ENCODE assay signal across 20 cellular contexts in the genomic region with DNA sequence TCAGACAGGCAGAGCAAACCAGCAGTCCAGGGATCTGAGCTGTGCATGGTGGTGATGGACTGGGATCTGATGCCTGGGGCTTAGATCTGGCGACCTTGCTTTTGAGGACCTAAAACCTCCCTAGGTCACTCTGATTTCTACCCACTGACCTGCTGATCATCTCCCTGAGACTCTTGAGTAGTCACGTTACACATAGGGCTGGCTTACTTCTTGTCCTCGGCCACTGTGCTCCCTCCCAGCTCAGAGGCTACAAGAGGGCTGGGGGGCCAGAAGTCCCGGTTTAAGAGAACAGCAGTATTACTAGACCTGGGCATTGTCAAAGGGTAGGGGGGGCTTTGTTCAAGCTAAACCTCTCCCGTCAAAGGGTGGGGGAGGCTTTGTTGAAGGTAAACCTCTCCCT. TPM values are rescaled to one million over a fixed set of nuclear protein-coding genes. Genes with fewer than 3 reads are reported as not detected.
DNase-seq lines count a peak whose midpoint lies in the region; ATAC-seq, FAIRE-seq and TF ChIP-seq lines count a peak whose summit lies in the region.
"Had no signal": no experiment of that assay in that cellular context is flagged by ENCODE, and none has a peak within 500 bp of the region (broad histone marks: within the 10 kb centered on the region; RNA-seq: fewer than 3 reads in every experiment).

No MANE protein-coding gene starts in this region.

- intact Hi-C loops in HepG2 (cut with micrococcal nuclease; ENCODE audit: unreplicated experiment): no loop called here

- FAIRE-seq in HepG2 (lab: Jason Lieb, UNC): no peak
- FAIRE-seq: endothelial cell of umbilical vein had no signal

- H3K4me3 Mint-ChIP-seq in activated naive CD4-positive, alpha-beta T cell treated with anti-CD3 and anti-CD28 coated beads, Interleukin-2, amount 10 ng/mL, durations not matched to agents 7 days and 5 days: no peak overlapping the region
- no peak overlapping the region for H3K4me3 Mint-ChIP-seq in activated CD8-positive, alpha-beta memory T cell treated with anti-CD3 and anti-CD28 coated beads, Interleukin-2, amount 10 ng/mL, durations not matched to agents 7 days and 5 days
- H3K4me3 Mint-ChIP-seq in stimulated activated effector memory CD8-positive, alpha-beta T cell treated with anti-CD3 and anti-CD28 coated beads, Interleukin-12 subunit alpha, Interleukin-12 subunit beta, amount 100 ng/mL, for 72 hours: peak overlapping the region; percentile 77

- no peak overlapping the region for H3K9ac ChIP-seq in HepG2 (ENCODE audit: insufficient read depth, low read depth, low read length)
- H3K9ac ChIP-seq: KMS-11 had no signal

- no peaks in the 10 kb centered on the region for H3K27me3 ChIP-seq in HepG2 (ENCODE audit: control insufficient read depth in 1 of 2, insufficient read depth in 2 of 2, low read length in 2 of 2)
- H3K27me3 ChIP-seq: ascending aorta, colonic mucosa, foreskin keratinocyte, left lung had no signal

- no peak for TF ChIP-seq EP300 in HepG2 (IDR thresholded peaks at IDR 0.05; ENCODE audit: low read depth in 2 of 2, low read length in 2 of 2)
- no peak for TF ChIP-seq EP300 in HepG2 (CRISPR knock-in tag; IDR thresholded peaks at IDR 0.05; ENCODE audit: borderline replicate concordance)

- no peaks in the 10 kb centered on the region for H3K9me3 ChIP-seq in HepG2 (ENCODE audit: low read length)
- H3K9me3 ChIP-seq: ascending aorta, colonic mucosa, left lung had no signal

- no peak overlapping the region for H3K4me2 ChIP-seq in HepG2 (ENCODE audit: low read depth, low read length)
- H3K4me2 ChIP-seq: KMS-11, PC-9 had no signal

- CTCF ChIA-PET in activated naive CD4-positive, alpha-beta T cell treated with anti-CD3 and anti-CD28 coated beads, Interleukin-2, amount 10 ng/mL, durations not matched to agents 7 days and 5 days (lab: Charles Lee): interaction anchor here (0.9 to 1.5 kb wide), 3 partner anchors 8 to 52 kb away, joined by 3 to 4 read pairs (median 3); no protein-coding TSS in a partner anchor
- CTCF ChIA-PET in activated CD8-positive, alpha-beta memory T cell treated with anti-CD3 and anti-CD28 coated beads, Interleukin-2, amount 10 ng/mL, durations not matched to agents 7 days and 5 days (lab: Charles Lee): interaction anchor here (1.0 to 1.7 kb wide), 4 partner anchors 21 to 425 kb away, joined by 3 to 6 read pairs (median 4); no protein-coding TSS in a partner anchor
- CTCF ChIA-PET in HepG2 (lab: Yijun Ruan, JAX; ENCODE audit: low intra/inter-chr PET ratio, low total read pairs): no interaction called here

- WGBS in HepG2 (ENCODE audit: low lambda C conversion rate): 94% methylated on average over 5 of the region's 5 CpGs

- H3K79me2 ChIP-seq in HepG2 (ENCODE audit: insufficient read depth, low read length): peaks cover 20% of the 10 kb centered on the region

- no peak for TF ChIP-seq RAD21 in HepG2 (CRISPR knock-in tag; IDR thresholded peaks at IDR 0.05)

- no peak overlapping the region for H2AFZ ChIP-seq in HepG2 (ENCODE audit: low read length)
- H2AFZ ChIP-seq: PC-9 had no signal

- no peaks in the 10 kb centered on the region for H3K9me3 Mint-ChIP-seq in activated naive CD4-positive, alpha-beta T cell treated with anti-CD3 and anti-CD28 coated beads, Interleukin-2, amount 10 ng/mL, durations not matched to agents 7 days and 5 days
- no peaks in the 10 kb centered on the region for H3K9me3 Mint-ChIP-seq in activated CD8-positive, alpha-beta memory T cell treated with anti-CD3 and anti-CD28 coated beads, Interleukin-2, amount 10 ng/mL, durations not matched to agents 7 days and 5 days (ENCODE audit: low read depth)
- H3K9me3 Mint-ChIP-seq in stimulated activated effector memory CD8-positive, alpha-beta T cell treated with anti-CD3 and anti-CD28 coated beads, Interleukin-12 subunit alpha, Interleukin-12 subunit beta, amount 100 ng/mL, for 72 hours: no peaks in the 10 kb centered on the region

- H3K36me3 Mint-ChIP-seq in activated naive CD4-positive, alpha-beta T cell treated with anti-CD3 and anti-CD28 coated beads, Interleukin-2, amount 10 ng/mL, durations not matched to agents 7 days and 5 days: peaks cover 73% of the 10 kb centered on the region
- H3K36me3 Mint-ChIP-seq in activated CD8-positive, alpha-beta memory T cell treated with anti-CD3 and anti-CD28 coated beads, Interleukin-2, amount 10 ng/mL, durations not matched to agents 7 days and 5 days: peaks cover 74% of the 10 kb centered on the region
- peaks cover 98% of the 10 kb centered on the region for H3K36me3 Mint-ChIP-seq in stimulated activated effector memory CD8-positive, alpha-beta T cell treated with anti-CD3 and anti-CD28 coated beads, Interleukin-12 subunit alpha, Interleukin-12 subunit beta, amount 100 ng/mL, for 72 hours

- no peak overlapping the region for H3K4me3 ChIP-seq in HepG2 (replicated peaks in 1 of 3; ENCODE audit: insufficient read depth in 1 of 3, low read depth in 2 of 3, low read length in 3 of 3)
- H3K4me3 ChIP-seq: ascending aorta, colonic mucosa, left lung, PC-9 had no signal

- no peak overlapping the region for H3K27ac ChIP-seq in HepG2 (ENCODE audit: extremely low read length, insufficient read depth, low read length)
- H3K27ac ChIP-seq: ascending aorta, colonic mucosa, foreskin keratinocyte, KMS-11, PC-9, WERI-Rb-1 had no signal

- DNase-seq in activated naive CD4-positive, alpha-beta T cell treated with anti-CD3 and anti-CD28 coated beads, Interleukin-2, amount 10 ng/mL, durations not matched to agents 7 days and 5 days: no peak
- no peak for DNase-seq in activated naive CD4-positive, alpha-beta T cell treated with anti-CD3 and anti-CD28 coated beads, Interleukin-2, amount 50 U/mL, for 16 hours
- peak; percentile 28 for DNase-seq in activated CD8-positive, alpha-beta memory T cell treated with anti-CD3 and anti-CD28 coated beads, Interleukin-2, amount 10 ng/mL, durations not matched to agents 7 days and 5 days
- DNase-seq in HepG2 (ENCODE audit: low spot score) (no peak), COLO829 (ENCODE audit: low spot score) (no peak), kidney tubule cell (ENCODE audit: low spot score) (no peak)
- DNase-seq in stimulated activated effector memory CD8-positive, alpha-beta T cell treated with anti-CD3 and anti-CD28 coated beads, Interleukin-12 subunit alpha, Interleukin-12 subunit beta, amount 100 ng/mL, for 72 hours (ENCODE audit: low spot score in 2 of 2): peak in 1 of 2 donors; percentile 47
- DNase-seq: foreskin keratinocyte, GOT3, NCI-H1105, NCI-H2171, NCI-H774, PC-9, WERI-Rb-1 had no signal

- H3K4me1 ChIP-seq in HepG2 (ENCODE audit: insufficient read depth, low read length): peaks cover 38% of the 10 kb centered on the region

- peak overlapping the region; percentile 60 for H3K27ac Mint-ChIP-seq in activated naive CD4-positive, alpha-beta T cell treated with anti-CD3 and anti-CD28 coated beads, Interleukin-2, amount 10 ng/mL, durations not matched to agents 7 days and 5 days
- H3K27ac Mint-ChIP-seq in activated CD8-positive, alpha-beta memory T cell treated with anti-CD3 and anti-CD28 coated beads, Interleukin-2, amount 10 ng/mL, durations not matched to agents 7 days and 5 days: peak overlapping the region; percentile 67
- H3K27ac Mint-ChIP-seq in stimulated activated effector memory CD8-positive, alpha-beta T cell treated with anti-CD3 and anti-CD28 coated beads, Interleukin-12 subunit alpha, Interleukin-12 subunit beta, amount 100 ng/mL, for 72 hours: peak overlapping the region; percentile 84

- no peak for TF ChIP-seq POLR2A in HepG2 (IDR thresholded peaks at IDR 0.05; ENCODE audit: insufficient read depth in 1 of 2, low read depth in 2 of 2, low read length in 2 of 2)

- peaks cover 4% of the 10 kb centered on the region; the same call in 1 of the 2 replicates for H4K20me1 ChIP-seq in HepG2 (ENCODE audit: insufficient read depth, low read length)

- no peak for ATAC-seq in activated CD8-positive, alpha-beta memory T cell treated with anti-CD3 and anti-CD28 coated beads, Interleukin-2, amount 10 ng/mL, durations not matched to agents 7 days and 5 days
- ATAC-seq in HepG2 (peak; percentile 39), GM18511 (IDR thresholded peaks at IDR 0.05; ENCODE audit: unreplicated experiment) (no peak)
- ATAC-seq in stimulated activated effector memory CD8-positive, alpha-beta T cell treated with anti-CD3 and anti-CD28 coated beads, Interleukin-12 subunit alpha, Interleukin-12 subunit beta, amount 100 ng/mL, for 72 hours: no peak
- ATAC-seq: foreskin keratinocyte, left lung had no signal

- no peak for TF ChIP-seq CTCF in HepG2 (CRISPR knock-in tag; IDR thresholded peaks at IDR 0.05)

- H3K4me1 Mint-ChIP-seq in activated naive CD4-positive, alpha-beta T cell treated with anti-CD3 and anti-CD28 coated beads, Interleukin-2, amount 10 ng/mL, durations not matched to agents 7 days and 5 days: peaks cover 78% of the 10 kb centered on the region
- peaks cover 62% of the 10 kb centered on the region for H3K4me1 Mint-ChIP-seq in activated CD8-positive, alpha-beta memory T cell treated with anti-CD3 and anti-CD28 coated beads, Interleukin-2, amount 10 ng/mL, durations not matched to agents 7 days and 5 days
- peaks cover 73% of the 10 kb centered on the region for H3K4me1 Mint-ChIP-seq in stimulated activated effector memory CD8-positive, alpha-beta T cell treated with anti-CD3 and anti-CD28 coated beads, Interleukin-12 subunit alpha, Interleukin-12 subunit beta, amount 100 ng/mL, for 72 hours

- H3K36me3 ChIP-seq in HepG2 (replicated peaks in 1 of 2; ENCODE audit: control insufficient read depth in 1 of 2, insufficient read depth in 2 of 2, low read length in 2 of 2): peaks cover 0 to 22% of the 10 kb centered on the region in 2 experiments; a peak in 4 of 5 replicates
- H3K36me3 ChIP-seq: colonic mucosa had no signal

- in situ Hi-C loops in HepG2 (cut with HindIII; ENCODE audit: extremely low pct_ligation_motif_present, low pct_unique_long_range_greater_than_20kb): no loop called here

- POLR2A ChIA-PET in HepG2 (lab: Yijun Ruan, JAX): no interaction called here

- BruUV-seq in HepG2 (replicated peaks; lab: Mats Ljungman, UMichigan): no TSS peak

- no peaks in the 10 kb centered on the region for H3K27me3 Mint-ChIP-seq in activated naive CD4-positive, alpha-beta T cell treated with anti-CD3 and anti-CD28 coated beads, Interleukin-2, amount 10 ng/mL, durations not matched to agents 7 days and 5 days
- H3K27me3 Mint-ChIP-seq in activated CD8-positive, alpha-beta memory T cell treated with anti-CD3 and anti-CD28 coated beads, Interleukin-2, amount 10 ng/mL, durations not matched to agents 7 days and 5 days: no peaks in the 10 kb centered on the region

RNA-seq across cellular contexts. Expression of a gene that starts 5.5 kb away (rescaled TPM):
- 100 to 1,000 TPM; 109 to 120 TPM for total RNA-seq in activated CD8-positive, alpha-beta memory T cell treated with anti-CD3 and anti-CD28 coated beads, Interleukin-2, amount 10 ng/mL, durations not matched to agents 7 days and 5 days
- total RNA-seq in HepG2 (2016; rRNA removed; fragmentation: Illumina TruSeq; extraction: Trizol): 108 and 144 TPM in 2 replicates
- total RNA-seq in HepG2 (2016; cell fraction: cytosol; rRNA removed; fragmentation: Illumina TruSeq; extraction: Trizol; ENCODE audit: low read depth): 61.3 and 63.2 TPM in 2 replicates
- 106 and 153 TPM in 2 replicates for total RNA-seq in HepG2 (2016; cell fraction: insoluble cytoplasmic fraction; rRNA removed; fragmentation: Illumina TruSeq; extraction: Trizol)
- total RNA-seq in HepG2 (2016; cell fraction: membrane; rRNA removed; fragmentation: Illumina TruSeq; extraction: Trizol): 66.8 and 68.4 TPM in 2 replicates
- total RNA-seq in HepG2 (2016; cell fraction: nucleus; rRNA removed; fragmentation: Illumina TruSeq; extraction: Trizol): 46.1 and 46.5 TPM in 2 replicates
- polyA plus RNA-seq in HepG2 (2011; rRNA removed): 152 and 171 TPM in 2 replicates
- 96.9 and 144 TPM in 2 replicates for polyA plus RNA-seq in HepG2 (2011; cell fraction: cytosol; rRNA removed)
- polyA plus RNA-seq in HepG2 (2011; cell fraction: nucleus; rRNA removed): 55.7 and 80.2 TPM in 2 replicates
- 121 and 122 TPM in 2 replicates for polyA plus RNA-seq in HepG2 (2012)
- 51.0 and 56.6 TPM in 2 replicates for polyA plus RNA-seq in HepG2 (2016; cell fraction: cytosol; fragmentation: Illumina TruSeq; extraction: Trizol; ENCODE audit: low read depth)
- polyA plus RNA-seq in HepG2 (2016; cell fraction: insoluble cytoplasmic fraction; fragmentation: Illumina TruSeq; extraction: Trizol; ENCODE audit: low read depth): 155 and 168 TPM in 2 replicates
- polyA plus RNA-seq in HepG2 (2016; cell fraction: membrane; fragmentation: Illumina TruSeq; extraction: Trizol; ENCODE audit: low read depth): 61.5 and 63.6 TPM in 2 replicates
- 102 and 103 TPM in 2 replicates for polyA plus RNA-seq in HepG2 (2016; cell fraction: nucleus; fragmentation: Illumina TruSeq; extraction: Trizol; ENCODE audit: insufficient read depth, low read depth)
- polyA minus RNA-seq in HepG2 (2011; rRNA and poly(A)+ RNA removed; ENCODE audit: low replicate concordance): 81.1 TPM in 2 replicates
- 19.5 and 25.9 TPM in 2 replicates for polyA minus RNA-seq in HepG2 (2011; cell fraction: cytosol; rRNA and poly(A)+ RNA removed)
- 19.4 and 32.6 TPM in 2 replicates for polyA minus RNA-seq in HepG2 (2011; cell fraction: nucleus; rRNA and poly(A)+ RNA removed)

RNA-seq across cellular contexts. Expression of a gene that starts 10.8 kb away (rescaled TPM):
- 100 to 1,000 TPM; 106 to 112 TPM for total RNA-seq in activated CD8-positive, alpha-beta memory T cell treated with anti-CD3 and anti-CD28 coated beads, Interleukin-2, amount 10 ng/mL, durations not matched to agents 7 days and 5 days
- 0.11 and 0.17 TPM in 2 replicates for total RNA-seq in HepG2 (2016; rRNA removed; fragmentation: Illumina TruSeq; extraction: Trizol)
- 0.20 and 0.26 TPM in 2 replicates for total RNA-seq in HepG2 (2016; cell fraction: cytosol; rRNA removed; fragmentation: Illumina TruSeq; extraction: Trizol; ENCODE audit: low read depth)
- 0.19 and 0.25 TPM in 2 replicates for total RNA-seq in HepG2 (2016; cell fraction: insoluble cytoplasmic fraction; rRNA removed; fragmentation: Illumina TruSeq; extraction: Trizol)
- 0.14 and 0.15 TPM in 2 replicates for total RNA-seq in HepG2 (2016; cell fraction: membrane; rRNA removed; fragmentation: Illumina TruSeq; extraction: Trizol)
- 0.37 and 0.50 TPM in 2 replicates for total RNA-seq in HepG2 (2016; cell fraction: nucleus; rRNA removed; fragmentation: Illumina TruSeq; extraction: Trizol)
- 0.21 and 0.28 TPM in 2 replicates for polyA plus RNA-seq in HepG2 (2011; rRNA removed)
- 0.12 and 0.15 TPM in 2 replicates for polyA plus RNA-seq in HepG2 (2011; cell fraction: cytosol; rRNA removed)
- polyA plus RNA-seq in HepG2 (2011; cell fraction: nucleus; rRNA removed): 0.59 and 0.64 TPM in 2 replicates
- polyA plus RNA-seq in HepG2 (2012): 0.21 and 0.44 TPM in 2 replicates
- polyA plus RNA-seq in HepG2 (2016; cell fraction: cytosol; fragmentation: Illumina TruSeq; extraction: Trizol; ENCODE audit: low read depth): 0.16 and 0.17 TPM in 2 replicates
- polyA plus RNA-seq in HepG2 (2016; cell fraction: insoluble cytoplasmic fraction; fragmentation: Illumina TruSeq; extraction: Trizol; ENCODE audit: low read depth): 0.10 and 0.34 TPM in 2 replicates
- 0.07 and 0.15 TPM in 2 replicates for polyA plus RNA-seq in HepG2 (2016; cell fraction: membrane; fragmentation: Illumina TruSeq; extraction: Trizol; ENCODE audit: low read depth)
- 0.22 and 0.72 TPM in 2 replicates for polyA plus RNA-seq in HepG2 (2016; cell fraction: nucleus; fragmentation: Illumina TruSeq; extraction: Trizol; ENCODE audit: insufficient read depth, low read depth)
- 0.28 TPM in 1 of 2 replicates, not detected in the other for polyA minus RNA-seq in HepG2 (2011; rRNA and poly(A)+ RNA removed; ENCODE audit: low replicate concordance)
- not detected in 2 replicates for polyA minus RNA-seq in HepG2 (2011; cell fraction: cytosol; rRNA and poly(A)+ RNA removed)
- 0.64 and 0.87 TPM in 2 replicates for polyA minus RNA-seq in HepG2 (2011; cell fraction: nucleus; rRNA and poly(A)+ RNA removed)

Comparison
In these comparisons a context has a peak if more than half of its experiments do, and no peak if none do; other contexts are left out.
1. RNA of a gene that starts 10.8 kb away (total RNA-seq): 106 to 112 TPM in activated CD8-positive, alpha-beta memory T cell treated with anti-CD3 and anti-CD28 coated beads, Interleukin-2, amount 10 ng/mL, durations not matched to agents 7 days and 5 days; 0.11 to 0.50 TPM in HepG2; every median in the first group is over 10 times any median in the second.
2. Peak in every context shown above with its lines, with median percentiles within 50 percentile points of each other: H3K27ac Mint-ChIP-seq.